ENCODE assay signal across 1 cellular context in the genomic region with DNA sequence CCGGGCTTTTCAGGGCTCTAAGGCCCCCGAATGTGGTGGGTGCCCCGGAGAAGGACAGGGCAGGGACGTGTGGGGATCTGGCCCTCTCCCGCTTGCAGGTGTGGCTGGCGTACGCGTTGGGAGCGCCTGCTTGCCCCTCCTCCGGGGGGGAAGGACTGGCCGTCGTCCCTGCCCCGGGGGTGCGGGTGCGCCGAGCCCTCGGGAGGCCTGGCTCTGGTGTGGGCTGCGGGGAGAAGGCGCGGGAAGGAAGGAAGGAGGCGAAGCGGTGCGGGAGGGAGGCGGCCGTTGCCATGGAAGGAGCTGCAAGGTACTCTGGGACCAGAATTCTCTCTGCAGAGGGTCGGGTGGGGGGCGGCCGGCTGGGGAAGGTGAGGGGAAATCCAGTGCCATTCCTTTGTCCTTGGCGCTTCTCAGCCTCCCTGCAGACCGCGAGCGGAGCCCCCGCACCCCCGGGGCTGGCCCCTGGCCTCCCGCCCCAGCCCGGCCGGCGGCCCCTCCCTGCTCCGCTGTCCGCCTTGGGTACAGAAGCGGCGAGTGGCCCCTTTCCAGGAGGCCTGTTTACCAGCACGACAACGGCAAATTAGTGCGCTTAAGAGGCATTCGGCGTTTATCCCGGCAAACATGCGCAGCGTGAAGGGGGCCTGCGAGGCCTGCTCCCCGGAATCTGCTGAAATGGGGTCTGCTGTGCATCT.
TF ChIP-seq lines count a peak whose summit lies in the region.

No MANE protein-coding gene starts in this region.

TF ChIP-seq in SK-N-SH, 30 proteins besides CTCF, POLR2A, EP300 and RAD21 (continued from another document):
- TF ChIP-seq, protein P1, sequence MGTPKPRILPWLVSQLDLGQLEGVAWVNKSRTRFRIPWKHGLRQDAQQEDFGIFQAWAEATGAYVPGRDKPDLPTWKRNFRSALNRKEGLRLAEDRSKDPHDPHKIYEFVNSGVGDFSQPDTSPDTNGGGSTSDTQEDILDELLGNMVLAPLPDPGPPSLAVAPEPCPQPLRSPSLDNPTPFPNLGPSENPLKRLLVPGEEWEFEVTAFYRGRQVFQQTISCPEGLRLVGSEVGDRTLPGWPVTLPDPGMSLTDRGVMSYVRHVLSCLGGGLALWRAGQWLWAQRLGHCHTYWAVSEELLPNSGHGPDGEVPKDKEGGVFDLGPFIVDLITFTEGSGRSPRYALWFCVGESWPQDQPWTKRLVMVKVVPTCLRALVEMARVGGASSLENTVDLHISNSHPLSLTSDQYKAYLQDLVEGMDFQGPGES (IDR thresholded peaks at IDR 0.05; ENCODE audit: low read depth, low read length): no peak
- TF ChIP-seq MXI1 (IDR thresholded peaks at IDR 0.05; ENCODE audit: low read depth, low read length): no peak
- TF ChIP-seq TEAD4 (IDR thresholded peaks at IDR 0.05; ENCODE audit: borderline replicate concordance, insufficient read depth): no peak
- no peak for TF ChIP-seq ELF1 (IDR thresholded peaks at IDR 0.05)
- TF ChIP-seq, protein P2, sequence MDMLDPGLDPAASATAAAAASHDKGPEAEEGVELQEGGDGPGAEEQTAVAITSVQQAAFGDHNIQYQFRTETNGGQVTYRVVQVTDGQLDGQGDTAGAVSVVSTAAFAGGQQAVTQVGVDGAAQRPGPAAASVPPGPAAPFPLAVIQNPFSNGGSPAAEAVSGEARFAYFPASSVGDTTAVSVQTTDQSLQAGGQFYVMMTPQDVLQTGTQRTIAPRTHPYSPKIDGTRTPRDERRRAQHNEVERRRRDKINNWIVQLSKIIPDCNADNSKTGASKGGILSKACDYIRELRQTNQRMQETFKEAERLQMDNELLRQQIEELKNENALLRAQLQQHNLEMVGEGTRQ (IDR thresholded peaks at IDR 0.05; ENCODE audit: borderline replicate concordance, low read depth, low read length): no peak
- TF ChIP-seq, protein P3, sequence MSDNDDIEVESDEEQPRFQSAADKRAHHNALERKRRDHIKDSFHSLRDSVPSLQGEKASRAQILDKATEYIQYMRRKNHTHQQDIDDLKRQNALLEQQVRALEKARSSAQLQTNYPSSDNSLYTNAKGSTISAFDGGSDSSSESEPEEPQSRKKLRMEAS (IDR thresholded peaks at IDR 0.05; ENCODE audit: low read depth): no peak
- TF ChIP-seq, protein P4, sequence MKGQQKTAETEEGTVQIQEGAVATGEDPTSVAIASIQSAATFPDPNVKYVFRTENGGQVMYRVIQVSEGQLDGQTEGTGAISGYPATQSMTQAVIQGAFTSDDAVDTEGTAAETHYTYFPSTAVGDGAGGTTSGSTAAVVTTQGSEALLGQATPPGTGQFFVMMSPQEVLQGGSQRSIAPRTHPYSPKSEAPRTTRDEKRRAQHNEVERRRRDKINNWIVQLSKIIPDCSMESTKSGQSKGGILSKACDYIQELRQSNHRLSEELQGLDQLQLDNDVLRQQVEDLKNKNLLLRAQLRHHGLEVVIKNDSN (IDR thresholded peaks at IDR 0.05; ENCODE audit: borderline replicate concordance, low read depth): no peak
- TF ChIP-seq FOXJ3 (CRISPR knock-in tag; IDR thresholded peaks at IDR 0.05): no peak
TF ChIP-seq in SK-N-SH: peak in this region for 0.
